ENCODE assay signal across 18 cellular contexts in genomic region chr6:105357147-105357546, GRCh38. TPM values are rescaled to one million over a fixed set of nuclear protein-coding genes. Genes with fewer than 3 reads are reported as not detected.
DNase-seq lines count a peak whose midpoint lies in the region; ATAC-seq and TF ChIP-seq lines count a peak whose summit lies in the region.
"Had no signal": no experiment of that assay in that cellular context is flagged by ENCODE, and none has a peak within 500 bp of the region (broad histone marks: within the 10 kb centered on the region; RNA-seq: fewer than 3 reads in every experiment).

No MANE protein-coding gene starts in this region.

- no peaks in the 10 kb centered on the region for H3K79me2 ChIP-seq in neural cell (replicated peaks; ENCODE audit: insufficient read depth, low read length)

- H3K36me3 Mint-ChIP-seq in activated naive CD8-positive, alpha-beta T cell: peaks cover 38% of the 10 kb centered on the region
- H3K36me3 Mint-ChIP-seq in activated naive CD8-positive, alpha-beta T cell treated with anti-CD3 and anti-CD28 coated beads, Interleukin-2, amount 50 U/mL, for 24 hours (ENCODE audit: low read depth): peaks cover 51% of the 10 kb centered on the region

- H3F3A ChIP-seq in neural cell (ENCODE audit: insufficient read depth, low read length, poor library complexity, severe bottlenecking): no peaks in the 10 kb centered on the region

- H3K4me3 ChIP-seq in neural cell (ENCODE audit: low read length): no peak overlapping the region
- H3K4me3 ChIP-seq: A549, PC-9, SJSA1 had no signal

- H3K4me1 Mint-ChIP-seq in activated naive CD8-positive, alpha-beta T cell (ENCODE audit: low read depth): peaks cover 2% of the 10 kb centered on the region
- H3K4me1 Mint-ChIP-seq in activated naive CD8-positive, alpha-beta T cell treated with anti-CD3 and anti-CD28 coated beads, Interleukin-2, amount 50 U/mL, for 24 hours: peaks cover 12% of the 10 kb centered on the region

- H3K9me2 ChIP-seq in neural cell (ENCODE audit: insufficient read depth, low read length): no peaks in the 10 kb centered on the region

- H3K9me3 ChIP-seq in neural cell (ENCODE audit: low read length): no peaks in the 10 kb centered on the region
- H3K9me3 ChIP-seq: SJSA1 had no signal

- no peak for ATAC-seq in activated naive CD8-positive, alpha-beta T cell treated with anti-CD3 and anti-CD28 coated beads, Interleukin-2, amount 50 U/mL, for 24 hours
- no peak for ATAC-seq in HG03039 (IDR thresholded peaks at IDR 0.05; ENCODE audit: unreplicated experiment)
- ATAC-seq: A549 had no signal

- no peak overlapping the region for H2AFZ ChIP-seq in neural cell (ENCODE audit: low read depth, low read length)
- H2AFZ ChIP-seq: PC-9 had no signal

- H3K9me3 Mint-ChIP-seq in activated naive CD8-positive, alpha-beta T cell (ENCODE audit: low read depth): no peaks in the 10 kb centered on the region
- H3K9me3 Mint-ChIP-seq in activated naive CD8-positive, alpha-beta T cell treated with anti-CD3 and anti-CD28 coated beads, Interleukin-2, amount 50 U/mL, for 24 hours: peaks cover 4% of the 10 kb centered on the region

- peak overlapping the region; percentile 22 for H3K27ac Mint-ChIP-seq in activated naive CD8-positive, alpha-beta T cell
- H3K27ac Mint-ChIP-seq in activated naive CD8-positive, alpha-beta T cell treated with anti-CD3 and anti-CD28 coated beads, Interleukin-2, amount 50 U/mL, for 24 hours: no peak overlapping the region
- H3K27ac Mint-ChIP-seq: T-helper 1 cell treated with Interleukin-12 subunit alpha and Interleukin-12 subunit beta and Interleukin-4 antibody, amounts not matched to agents 30 μg/mL and 1 μg/mL, for 36 hours had no signal

- H3K27me3 Mint-ChIP-seq in activated naive CD8-positive, alpha-beta T cell: no peaks in the 10 kb centered on the region
- no peaks in the 10 kb centered on the region for H3K27me3 Mint-ChIP-seq in activated naive CD8-positive, alpha-beta T cell treated with anti-CD3 and anti-CD28 coated beads, Interleukin-2, amount 50 U/mL, for 24 hours

- H3K4me3 Mint-ChIP-seq in activated naive CD8-positive, alpha-beta T cell: no peak overlapping the region
- H3K4me3 Mint-ChIP-seq in activated naive CD8-positive, alpha-beta T cell treated with anti-CD3 and anti-CD28 coated beads, Interleukin-2, amount 50 U/mL, for 24 hours: no peak overlapping the region
- H3K4me3 Mint-ChIP-seq: T-helper 1 cell treated with Interleukin-12 subunit alpha and Interleukin-12 subunit beta and Interleukin-4 antibody, amounts not matched to agents 30 μg/mL and 1 μg/mL, for 36 hours had no signal

- peak; percentile 76 for TF ChIP-seq EP300 in neural cell (conservative IDR thresholded peaks at IDR 0.05; ENCODE audit: poor library complexity, severe bottlenecking)

- peaks cover 4% of the 10 kb centered on the region for H3K36me3 ChIP-seq in neural cell (ENCODE audit: insufficient read depth, low read length)

- TF ChIP-seq RAD21 in neural cell (conservative IDR thresholded peaks at IDR 0.05): no peak

- no peak for DNase-seq in activated naive CD8-positive, alpha-beta T cell treated with anti-CD3 and anti-CD28 coated beads, Interleukin-2, amount 50 U/mL, for 24 hours
- peak; percentile 14 for DNase-seq in LHCN-M2 (ENCODE audit: low read depth)
- DNase-seq in NCI-H2227 treated with DMSO at 0.1 percent for 48 hours (lab: John Stamatoyannopoulos, UW): peak; percentile 7
- no peak for DNase-seq in NK-92 treated with Interleukin-12 subunit alpha and Interleukin-12 subunit beta, amount 100 ng/mL, for 24 hours (lab: John Stamatoyannopoulos, UW)
- no peak for DNase-seq in cerebellar nuclear complex (lab: John Stamatoyannopoulos, UW)
- DNase-seq: C1 segment of cervical spinal cord, DND-41, KG1, NCI-H345, NCI-H774, PC-9 had no signal

- no peak overlapping the region for H3K9ac ChIP-seq in neural cell (ENCODE audit: low read length)

- H4K20me1 ChIP-seq in neural cell (ENCODE audit: insufficient read depth): no peaks in the 10 kb centered on the region

- TF ChIP-seq CTCF in neural cell (IDR thresholded peaks at IDR 0.05; ENCODE audit: poor library complexity, severe bottlenecking): no peak

- H3K27ac ChIP-seq in neural cell (ENCODE audit: low read length): no peak overlapping the region
- H3K27ac ChIP-seq: A549, PC-9, RWPE1, SJSA1 had no signal

- H3K27me3 ChIP-seq in neural cell (ENCODE audit: insufficient read depth, low read depth, low read length): no peaks in the 10 kb centered on the region
- H3K27me3 ChIP-seq: SJSA1 had no signal

- no peak overlapping the region for H3K4me2 ChIP-seq in neural cell (ENCODE audit: low read length)
- H3K4me2 ChIP-seq: A549, PC-9 had no signal

TF ChIP-seq in neural cell, 6 proteins besides CTCF, POLR2A, EP300 and RAD21:
- TF ChIP-seq POLR2AphosphoS5 (IDR thresholded peaks at IDR 0.05): peak; percentile 53
- no peak for TF ChIP-seq REST (IDR thresholded peaks at IDR 0.05; ENCODE audit: borderline replicate concordance)

RNA-seq across cellular contexts. Expression of gene PREP, which starts 45.7 kb away (rescaled TPM):
- total RNA-seq in LHCN-M2 (2014; rRNA removed): 22.6 and 32.7 TPM in 2 replicates
- 36.6 TPM for polyA plus RNA-seq in LHCN-M2 (2012)
- polyA plus RNA-seq in neural cell: 24.5 and 28.9 TPM in 2 replicates
- polyA minus RNA-seq in neural cell: 36.8 and 40.1 TPM in 2 replicates

Comparison
In these comparisons a context has a peak if more than half of its experiments do, and no peak if none do; other contexts are left out.
1. DNase-seq: peak in LHCN-M2 (single experiment) and NCI-H2227 treated with DMSO at 0.1 percent for 48 hours (single experiment); none in activated naive CD8-positive, alpha-beta T cell treated with anti-CD3 and anti-CD28 coated beads, Interleukin-2, amount 50 U/mL, for 24 hours (single experiment), NK-92 treated with Interleukin-12 subunit alpha and Interleukin-12 subunit beta, amount 100 ng/mL, for 24 hours (single experiment) and cerebellar nuclear complex (0 of 2).